ENCODE assay signal across 7 cellular contexts in genomic region chr18:31177369-31177768, GRCh38. TPM values are rescaled to one million over a fixed set of nuclear protein-coding genes. Genes with fewer than 3 reads are reported as not detected.
"Had no signal": no experiment of that assay in that cellular context is flagged by ENCODE, and none has a peak within 500 bp of the region (broad histone marks: within the 10 kb centered on the region; RNA-seq: fewer than 3 reads in every experiment).

No MANE protein-coding gene starts in this region.

RNA-seq across cellular contexts. Expression of gene DSC1, which starts 14.7 kb away (rescaled TPM):
- total RNA-seq: OCI-LY7, PC-3, RPMI7951, SJCRH30, SJSA1, SK-MEL-5 had no signal
- polyA plus RNA-seq: SK-N-SH had no signal
